In the genomic region with DNA sequence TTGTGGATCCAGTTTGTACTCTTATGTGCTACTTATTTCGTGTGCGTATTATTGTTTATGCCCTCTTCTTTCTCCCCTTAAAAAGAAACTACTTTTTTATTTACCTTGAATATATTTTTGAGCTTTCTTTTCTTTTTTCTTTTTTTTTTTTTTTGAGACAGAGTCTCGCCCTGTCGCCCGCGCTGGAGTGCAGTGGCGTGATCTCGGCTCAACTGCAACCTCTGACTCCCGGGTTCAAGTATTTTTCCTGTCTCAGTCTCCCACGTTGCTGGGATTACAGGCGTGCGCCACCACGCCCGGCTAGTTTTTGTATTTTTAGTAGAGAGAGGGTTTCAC, we compare ENCODE assay signal across 1 cellular context.
TF ChIP-seq lines count a peak whose summit lies in the region.

No MANE protein-coding gene starts in this region.

TF ChIP-seq in K562, 482 proteins besides CTCF, POLR2A, EP300 and RAD21 (continued from another document):
- TF ChIP-seq ZNF785 (CRISPR knock-in tag; IDR thresholded peaks at IDR 0.05), result no peak
- no peak for TF ChIP-seq NFIX (CRISPR knock-in tag; IDR thresholded peaks at IDR 0.05; ENCODE audit: low read depth)
- TF ChIP-seq, protein P1, sequence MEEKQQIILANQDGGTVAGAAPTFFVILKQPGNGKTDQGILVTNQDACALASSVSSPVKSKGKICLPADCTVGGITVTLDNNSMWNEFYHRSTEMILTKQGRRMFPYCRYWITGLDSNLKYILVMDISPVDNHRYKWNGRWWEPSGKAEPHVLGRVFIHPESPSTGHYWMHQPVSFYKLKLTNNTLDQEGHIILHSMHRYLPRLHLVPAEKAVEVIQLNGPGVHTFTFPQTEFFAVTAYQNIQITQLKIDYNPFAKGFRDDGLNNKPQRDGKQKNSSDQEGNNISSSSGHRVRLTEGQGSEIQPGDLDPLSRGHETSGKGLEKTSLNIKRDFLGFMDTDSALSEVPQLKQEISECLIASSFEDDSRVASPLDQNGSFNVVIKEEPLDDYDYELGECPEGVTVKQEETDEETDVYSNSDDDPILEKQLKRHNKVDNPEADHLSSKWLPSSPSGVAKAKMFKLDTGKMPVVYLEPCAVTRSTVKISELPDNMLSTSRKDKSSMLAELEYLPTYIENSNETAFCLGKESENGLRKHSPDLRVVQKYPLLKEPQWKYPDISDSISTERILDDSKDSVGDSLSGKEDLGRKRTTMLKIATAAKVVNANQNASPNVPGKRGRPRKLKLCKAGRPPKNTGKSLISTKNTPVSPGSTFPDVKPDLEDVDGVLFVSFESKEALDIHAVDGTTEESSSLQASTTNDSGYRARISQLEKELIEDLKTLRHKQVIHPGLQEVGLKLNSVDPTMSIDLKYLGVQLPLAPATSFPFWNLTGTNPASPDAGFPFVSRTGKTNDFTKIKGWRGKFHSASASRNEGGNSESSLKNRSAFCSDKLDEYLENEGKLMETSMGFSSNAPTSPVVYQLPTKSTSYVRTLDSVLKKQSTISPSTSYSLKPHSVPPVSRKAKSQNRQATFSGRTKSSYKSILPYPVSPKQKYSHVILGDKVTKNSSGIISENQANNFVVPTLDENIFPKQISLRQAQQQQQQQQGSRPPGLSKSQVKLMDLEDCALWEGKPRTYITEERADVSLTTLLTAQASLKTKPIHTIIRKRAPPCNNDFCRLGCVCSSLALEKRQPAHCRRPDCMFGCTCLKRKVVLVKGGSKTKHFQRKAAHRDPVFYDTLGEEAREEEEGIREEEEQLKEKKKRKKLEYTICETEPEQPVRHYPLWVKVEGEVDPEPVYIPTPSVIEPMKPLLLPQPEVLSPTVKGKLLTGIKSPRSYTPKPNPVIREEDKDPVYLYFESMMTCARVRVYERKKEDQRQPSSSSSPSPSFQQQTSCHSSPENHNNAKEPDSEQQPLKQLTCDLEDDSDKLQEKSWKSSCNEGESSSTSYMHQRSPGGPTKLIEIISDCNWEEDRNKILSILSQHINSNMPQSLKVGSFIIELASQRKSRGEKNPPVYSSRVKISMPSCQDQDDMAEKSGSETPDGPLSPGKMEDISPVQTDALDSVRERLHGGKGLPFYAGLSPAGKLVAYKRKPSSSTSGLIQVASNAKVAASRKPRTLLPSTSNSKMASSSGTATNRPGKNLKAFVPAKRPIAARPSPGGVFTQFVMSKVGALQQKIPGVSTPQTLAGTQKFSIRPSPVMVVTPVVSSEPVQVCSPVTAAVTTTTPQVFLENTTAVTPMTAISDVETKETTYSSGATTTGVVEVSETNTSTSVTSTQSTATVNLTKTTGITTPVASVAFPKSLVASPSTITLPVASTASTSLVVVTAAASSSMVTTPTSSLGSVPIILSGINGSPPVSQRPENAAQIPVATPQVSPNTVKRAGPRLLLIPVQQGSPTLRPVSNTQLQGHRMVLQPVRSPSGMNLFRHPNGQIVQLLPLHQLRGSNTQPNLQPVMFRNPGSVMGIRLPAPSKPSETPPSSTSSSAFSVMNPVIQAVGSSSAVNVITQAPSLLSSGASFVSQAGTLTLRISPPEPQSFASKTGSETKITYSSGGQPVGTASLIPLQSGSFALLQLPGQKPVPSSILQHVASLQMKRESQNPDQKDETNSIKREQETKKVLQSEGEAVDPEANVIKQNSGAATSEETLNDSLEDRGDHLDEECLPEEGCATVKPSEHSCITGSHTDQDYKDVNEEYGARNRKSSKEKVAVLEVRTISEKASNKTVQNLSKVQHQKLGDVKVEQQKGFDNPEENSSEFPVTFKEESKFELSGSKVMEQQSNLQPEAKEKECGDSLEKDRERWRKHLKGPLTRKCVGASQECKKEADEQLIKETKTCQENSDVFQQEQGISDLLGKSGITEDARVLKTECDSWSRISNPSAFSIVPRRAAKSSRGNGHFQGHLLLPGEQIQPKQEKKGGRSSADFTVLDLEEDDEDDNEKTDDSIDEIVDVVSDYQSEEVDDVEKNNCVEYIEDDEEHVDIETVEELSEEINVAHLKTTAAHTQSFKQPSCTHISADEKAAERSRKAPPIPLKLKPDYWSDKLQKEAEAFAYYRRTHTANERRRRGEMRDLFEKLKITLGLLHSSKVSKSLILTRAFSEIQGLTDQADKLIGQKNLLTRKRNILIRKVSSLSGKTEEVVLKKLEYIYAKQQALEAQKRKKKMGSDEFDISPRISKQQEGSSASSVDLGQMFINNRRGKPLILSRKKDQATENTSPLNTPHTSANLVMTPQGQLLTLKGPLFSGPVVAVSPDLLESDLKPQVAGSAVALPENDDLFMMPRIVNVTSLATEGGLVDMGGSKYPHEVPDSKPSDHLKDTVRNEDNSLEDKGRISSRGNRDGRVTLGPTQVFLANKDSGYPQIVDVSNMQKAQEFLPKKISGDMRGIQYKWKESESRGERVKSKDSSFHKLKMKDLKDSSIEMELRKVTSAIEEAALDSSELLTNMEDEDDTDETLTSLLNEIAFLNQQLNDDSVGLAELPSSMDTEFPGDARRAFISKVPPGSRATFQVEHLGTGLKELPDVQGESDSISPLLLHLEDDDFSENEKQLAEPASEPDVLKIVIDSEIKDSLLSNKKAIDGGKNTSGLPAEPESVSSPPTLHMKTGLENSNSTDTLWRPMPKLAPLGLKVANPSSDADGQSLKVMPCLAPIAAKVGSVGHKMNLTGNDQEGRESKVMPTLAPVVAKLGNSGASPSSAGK (IDR thresholded peaks at IDR 0.05), result no peak
- TF ChIP-seq PHF20 (IDR thresholded peaks at IDR 0.05; ENCODE audit: partially characterized antibody), result no peak
- TF ChIP-seq, protein P2, sequence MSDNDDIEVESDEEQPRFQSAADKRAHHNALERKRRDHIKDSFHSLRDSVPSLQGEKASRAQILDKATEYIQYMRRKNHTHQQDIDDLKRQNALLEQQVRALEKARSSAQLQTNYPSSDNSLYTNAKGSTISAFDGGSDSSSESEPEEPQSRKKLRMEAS (CRISPR knock-in tag; IDR thresholded peaks at IDR 0.05), result no peak
- no peak for TF ChIP-seq PHTF2 (CRISPR knock-in tag; IDR thresholded peaks at IDR 0.05)
- TF ChIP-seq PRMT5 (CRISPR knock-in tag; IDR thresholded peaks at IDR 0.05), result no peak
- TF ChIP-seq ZFP1 (CRISPR knock-in tag; IDR thresholded peaks at IDR 0.05), result no peak
- no peak for TF ChIP-seq CTBP1 (IDR thresholded peaks at IDR 0.05; ENCODE audit: borderline replicate concordance)
- TF ChIP-seq ELF1 (tag; IDR thresholded peaks at IDR 0.05), result no peak
- TF ChIP-seq, protein P3, sequence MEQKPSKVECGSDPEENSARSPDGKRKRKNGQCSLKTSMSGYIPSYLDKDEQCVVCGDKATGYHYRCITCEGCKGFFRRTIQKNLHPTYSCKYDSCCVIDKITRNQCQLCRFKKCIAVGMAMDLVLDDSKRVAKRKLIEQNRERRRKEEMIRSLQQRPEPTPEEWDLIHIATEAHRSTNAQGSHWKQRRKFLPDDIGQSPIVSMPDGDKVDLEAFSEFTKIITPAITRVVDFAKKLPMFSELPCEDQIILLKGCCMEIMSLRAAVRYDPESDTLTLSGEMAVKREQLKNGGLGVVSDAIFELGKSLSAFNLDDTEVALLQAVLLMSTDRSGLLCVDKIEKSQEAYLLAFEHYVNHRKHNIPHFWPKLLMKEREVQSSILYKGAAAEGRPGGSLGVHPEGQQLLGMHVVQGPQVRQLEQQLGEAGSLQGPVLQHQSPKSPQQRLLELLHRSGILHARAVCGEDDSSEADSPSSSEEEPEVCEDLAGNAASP (IDR thresholded peaks at IDR 0.05), result no peak
- no peak for TF ChIP-seq ZNF274 (IDR thresholded peaks at IDR 0.05; ENCODE audit: borderline replicate concordance, low read depth, low read length)
- no peak for TF ChIP-seq KLF6 (CRISPR knock-in tag; IDR thresholded peaks at IDR 0.05; ENCODE audit: borderline replicate concordance)
- no peak for TF ChIP-seq LCOR (CRISPR knock-in tag; IDR thresholded peaks at IDR 0.05)
- no peak for TF ChIP-seq HNRNPH1 (optimal IDR thresholded peaks at IDR 0.05; ENCODE audit: low read depth, low read length)
- TF ChIP-seq SMARCA5 (IDR thresholded peaks at IDR 0.05), result 0 out of 2 replicates have a peak, but pooled peaks have one; percentile 38
- no peak for TF ChIP-seq GTF2A2 (tag; IDR thresholded peaks at IDR 0.05)
- TF ChIP-seq, protein P4, sequence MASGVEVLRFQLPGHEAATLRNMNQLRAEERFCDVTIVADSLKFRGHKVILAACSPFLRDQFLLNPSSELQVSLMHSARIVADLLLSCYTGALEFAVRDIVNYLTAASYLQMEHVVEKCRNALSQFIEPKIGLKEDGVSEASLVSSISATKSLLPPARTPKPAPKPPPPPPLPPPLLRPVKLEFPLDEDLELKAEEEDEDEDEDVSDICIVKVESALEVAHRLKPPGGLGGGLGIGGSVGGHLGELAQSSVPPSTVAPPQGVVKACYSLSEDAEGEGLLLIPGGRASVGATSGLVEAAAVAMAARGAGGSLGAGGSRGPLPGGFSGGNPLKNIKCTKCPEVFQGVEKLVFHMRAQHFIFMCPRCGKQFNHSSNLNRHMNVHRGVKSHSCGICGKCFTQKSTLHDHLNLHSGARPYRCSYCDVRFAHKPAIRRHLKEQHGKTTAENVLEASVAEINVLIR (CRISPR knock-in tag; IDR thresholded peaks at IDR 0.05), result no peak
- TF ChIP-seq ZNF134 (CRISPR knock-in tag; conservative IDR thresholded peaks at IDR 0.05), result no peak
- TF ChIP-seq, protein P5, sequence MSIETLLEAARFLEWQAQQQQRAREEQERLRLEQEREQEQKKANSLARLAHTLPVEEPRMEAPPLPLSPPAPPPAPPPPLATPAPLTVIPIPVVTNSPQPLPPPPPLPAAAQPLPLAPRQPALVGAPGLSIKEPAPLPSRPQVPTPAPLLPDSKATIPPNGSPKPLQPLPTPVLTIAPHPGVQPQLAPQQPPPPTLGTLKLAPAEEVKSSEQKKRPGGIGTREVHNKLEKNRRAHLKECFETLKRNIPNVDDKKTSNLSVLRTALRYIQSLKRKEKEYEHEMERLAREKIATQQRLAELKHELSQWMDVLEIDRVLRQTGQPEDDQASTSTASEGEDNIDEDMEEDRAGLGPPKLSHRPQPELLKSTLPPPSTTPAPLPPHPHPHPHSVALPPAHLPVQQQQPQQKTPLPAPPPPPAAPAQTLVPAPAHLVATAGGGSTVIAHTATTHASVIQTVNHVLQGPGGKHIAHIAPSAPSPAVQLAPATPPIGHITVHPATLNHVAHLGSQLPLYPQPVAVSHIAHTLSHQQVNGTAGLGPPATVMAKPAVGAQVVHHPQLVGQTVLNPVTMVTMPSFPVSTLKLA (conservative IDR thresholded peaks at IDR 0.05), result no peak
- TF ChIP-seq POLR2H (tag; IDR thresholded peaks at IDR 0.05; ENCODE audit: low read depth), result peak; percentile 37; the same call in 1 of the 2 replicates
- TF ChIP-seq, protein P6, sequence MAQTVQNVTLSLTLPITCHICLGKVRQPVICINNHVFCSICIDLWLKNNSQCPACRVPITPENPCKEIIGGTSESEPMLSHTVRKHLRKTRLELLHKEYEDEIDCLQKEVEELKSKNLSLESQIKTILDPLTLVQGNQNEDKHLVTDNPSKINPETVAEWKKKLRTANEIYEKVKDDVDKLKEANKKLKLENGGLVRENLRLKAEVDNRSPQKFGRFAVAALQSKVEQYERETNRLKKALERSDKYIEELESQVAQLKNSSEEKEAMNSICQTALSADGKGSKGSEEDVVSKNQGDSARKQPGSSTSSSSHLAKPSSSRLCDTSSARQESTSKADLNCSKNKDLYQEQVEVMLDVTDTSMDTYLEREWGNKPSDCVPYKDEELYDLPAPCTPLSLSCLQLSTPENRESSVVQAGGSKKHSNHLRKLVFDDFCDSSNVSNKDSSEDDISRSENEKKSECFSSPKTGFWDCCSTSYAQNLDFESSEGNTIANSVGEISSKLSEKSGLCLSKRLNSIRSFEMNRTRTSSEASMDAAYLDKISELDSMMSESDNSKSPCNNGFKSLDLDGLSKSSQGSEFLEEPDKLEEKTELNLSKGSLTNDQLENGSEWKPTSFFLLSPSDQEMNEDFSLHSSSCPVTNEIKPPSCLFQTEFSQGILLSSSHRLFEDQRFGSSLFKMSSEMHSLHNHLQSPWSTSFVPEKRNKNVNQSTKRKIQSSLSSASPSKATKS (CRISPR knock-in tag; IDR thresholded peaks at IDR 0.05), result no peak
